In genomic region chr3:159929181-159929893, GRCh38 we compare ENCODE assay signal across 8 cellular contexts. TPM values are rescaled to one million over a fixed set of nuclear protein-coding genes. Genes with fewer than 3 reads are reported as not detected.
DNase-seq lines count a peak whose midpoint lies in the region; ATAC-seq and TF ChIP-seq lines count a peak whose summit lies in the region.

No MANE protein-coding gene starts in this region.

- H3K9me3 Mint-ChIP-seq in naive thymus-derived CD8-positive, alpha-beta T cell: peaks cover 3 to 18% (median 15%) of the 10 kb centered on the region in 9 donors

- ATAC-seq in GM21528 (IDR thresholded peaks at IDR 0.05; ENCODE audit: low FRiP score, unreplicated experiment) (peak; percentile 71), aorta (ENCODE audit: low FRiP score) (peak; percentile 44), HG03025 (IDR thresholded peaks at IDR 0.05; ENCODE audit: low FRiP score, unreplicated experiment) (no peak)
- no peak for ATAC-seq in naive thymus-derived CD8-positive, alpha-beta T cell

- H3K4me3 Mint-ChIP-seq in naive thymus-derived CD8-positive, alpha-beta T cell: peak overlapping the region in 1 of 10 donors; percentile 7

- peaks cover 2% of the 10 kb centered on the region for H3K9me3 ChIP-seq in aorta (ENCODE audit: control insufficient read depth, low read length)

- intact Hi-C loops in aorta (cut with DNase I): no loop called here

- peak; percentile 55 for DNase-seq in GM10248 (ENCODE audit: extremely low spot score)
- DNase-seq in HT1080 (ENCODE audit: low read depth): peak; percentile 90
- peak; percentile 37 for DNase-seq in amniotic stem cell (lab: John Stamatoyannopoulos, UW)
- DNase-seq in aorta: peak in 1 of 2 donors; percentile 60
- no peak for DNase-seq in naive thymus-derived CD8-positive, alpha-beta T cell

- H3K27ac ChIP-seq in layer of hippocampus (ENCODE audit: low read depth, low read length): peak overlapping the region; percentile 36
- H3K27ac ChIP-seq in aorta (ENCODE audit: low read depth in 1 of 2, low read length in 2 of 2): no peak overlapping the region

- peaks cover 0 to 10% (median 0%) of the 10 kb centered on the region in 5 donors for H3K27me3 Mint-ChIP-seq in naive thymus-derived CD8-positive, alpha-beta T cell

- no peaks in the 10 kb centered on the region for H3K27me3 ChIP-seq in layer of hippocampus (ENCODE audit: control insufficient read depth, insufficient read depth, low read length)
- no peaks in the 10 kb centered on the region for H3K27me3 ChIP-seq in aorta (ENCODE audit: control insufficient read depth in 1 of 2, insufficient read depth in 2 of 2, low read length in 1 of 2)

- POLR2A ChIA-PET in GM10248 (lab: Yijun Ruan, JAX): no interaction called here
- POLR2A ChIA-PET in naive thymus-derived CD8-positive, alpha-beta T cell (lab: Charles Lee): no interaction called here

- no peaks in the 10 kb centered on the region for H3K4me1 ChIP-seq in aorta (ENCODE audit: control insufficient read depth in 1 of 2, insufficient read depth in 2 of 2, low read length in 2 of 2)

- peaks cover 0 to 14% (median 1%) of the 10 kb centered on the region in 4 donors for H3K4me1 Mint-ChIP-seq in naive thymus-derived CD8-positive, alpha-beta T cell

- peak; percentile 46 for TF ChIP-seq CTCF in GM10248 (IDR thresholded peaks at IDR 0.05; ENCODE audit: control extremely low read depth, extremely low read depth, low read depth, missing control alignments)

- peak overlapping the region in 1 of 10 donors; percentile 13 for H3K27ac Mint-ChIP-seq in naive thymus-derived CD8-positive, alpha-beta T cell

- no peaks in the 10 kb centered on the region for H3K36me3 ChIP-seq in aorta (ENCODE audit: control insufficient read depth in 1 of 2, insufficient read depth in 2 of 2, low read length in 1 of 2)

- peaks cover 0 to 14% (median 6%) of the 10 kb centered on the region in 3 donors for H3K36me3 Mint-ChIP-seq in naive thymus-derived CD8-positive, alpha-beta T cell

- CTCF ChIA-PET in GM10248 (lab: Yijun Ruan, JAX): interaction anchor here (0.9 to 3.6 kb wide), 21 partner anchors 8 to 479 kb away, joined by 3 to 32 read pairs (median 4); partner anchors contain the start of gene IL12A

- 81 to 86% methylated on average over 8 of the region's 8 CpGs for WGBS in aorta, 2 donors

- no peak overlapping the region for H3K4me3 ChIP-seq in aorta (ENCODE audit: low read length in 2 of 2)

RNA-seq across cellular contexts. Expression of gene IL12A, which starts 59.3 kb away (rescaled TPM):
- 18.8 and 27.1 TPM in 2 replicates for total RNA-seq in HT1080 (2014; rRNA removed; shearing (Covaris generic))
- polyA plus RNA-seq in HT1080 (2015; cell fraction: cytosol; rRNA removed): 6.1 and 11.2 TPM in 2 replicates
- 7.7 and 10.7 TPM in 2 replicates for polyA plus RNA-seq in HT1080 (2015; cell fraction: nucleus; rRNA removed)
- under 1 TPM in 1 of 2 donors, not detected in 1; 0.57 TPM for total RNA-seq in aorta
- under 1 TPM in 1 of 2 donors, not detected in 1; 0.15 TPM for polyA plus RNA-seq in aorta
- 1 to 10 TPM; 1.0 to 3.0 TPM for total RNA-seq in naive thymus-derived CD8-positive, alpha-beta T cell
- under 1 TPM; 0.37 to 0.60 (median 0.43) TPM for polyA plus RNA-seq in naive thymus-derived CD8-positive, alpha-beta T cell

Comparison
In these comparisons a context has a peak if more than half of its experiments do, and no peak if none do; other contexts are left out.
1. DNase-seq: peak in GM10248 (single experiment), HT1080 (single experiment) and amniotic stem cell (single experiment); none in naive thymus-derived CD8-positive, alpha-beta T cell (0 of 10).
2. ATAC-seq: peak in GM21528 (single experiment) and aorta (single experiment); none in HG03025 (single experiment) and naive thymus-derived CD8-positive, alpha-beta T cell (0 of 2).